10 cellular contexts compared by ENCODE assay signal in the genomic region with DNA sequence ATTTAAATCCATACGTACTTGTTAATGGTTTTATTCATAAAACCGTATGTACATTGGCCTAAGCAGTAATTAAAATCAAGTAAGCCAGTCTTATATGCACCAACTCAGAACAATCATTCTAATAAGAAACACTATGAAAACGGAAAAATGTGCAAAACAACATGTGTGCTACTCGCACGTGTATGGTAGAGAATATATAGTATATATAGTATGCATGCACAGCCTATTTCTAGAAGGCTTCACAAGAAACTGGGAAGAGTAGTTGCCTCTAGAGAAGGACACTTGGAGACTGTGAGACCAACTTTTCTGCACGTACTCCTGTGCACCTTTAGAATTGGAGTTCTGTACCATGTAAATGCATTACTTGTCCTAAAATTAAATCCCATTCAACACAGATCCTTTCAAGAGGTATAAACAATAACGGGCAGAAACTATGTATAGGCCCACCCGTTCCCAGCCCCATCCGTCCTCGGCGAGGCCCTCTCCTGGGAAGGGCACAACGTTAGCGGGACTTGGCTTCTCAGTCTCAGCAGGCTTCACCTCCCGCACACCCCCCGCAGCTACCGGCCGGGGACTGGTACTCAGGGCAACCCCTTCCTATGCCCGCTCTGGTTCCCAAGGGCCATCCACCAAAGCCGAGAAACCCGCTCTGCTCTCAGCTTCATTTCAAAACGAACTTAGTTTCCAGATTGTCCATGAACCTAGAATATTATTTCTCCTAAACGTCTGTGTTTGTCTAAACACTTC. TPM values are rescaled to one million over a fixed set of nuclear protein-coding genes. Genes with fewer than 3 reads are reported as not detected.
DNase-seq lines count a peak whose midpoint lies in the region; ATAC-seq and TF ChIP-seq lines count a peak whose summit lies in the region.
"Had no signal": no experiment of that assay in that cellular context is flagged by ENCODE, and none has a peak within 500 bp of the region (broad histone marks: within the 10 kb centered on the region; RNA-seq: fewer than 3 reads in every experiment).

No MANE protein-coding gene starts in this region.

- no peak for TF ChIP-seq POLR2A in testis (IDR thresholded peaks at IDR 0.05)

- peaks cover 4% of the 10 kb centered on the region for H3K4me1 ChIP-seq in testis

- peak overlapping the region; percentile 2 to 86 for H3K27ac ChIP-seq in testis

- H3K27me3 ChIP-seq in testis = no peaks in the 10 kb centered on the region

- TF ChIP-seq CTCF in choroid plexus epithelial cell (conservative IDR thresholded peaks at IDR 0.05; ENCODE audit: low read depth, low read length) = no peak
- TF ChIP-seq CTCF in testis (IDR thresholded peaks at IDR 0.05) = no peak

- intact Hi-C loops in testis (cut with DNase I; ENCODE audit: low total_unique reads) = no loop called here

- no peaks in the 10 kb centered on the region for H3K36me3 ChIP-seq in testis (ENCODE audit: low read depth, missing control alignments)

- no peak for ATAC-seq in GM21786 (IDR thresholded peaks at IDR 0.05; ENCODE audit: unreplicated experiment)

- H3K4me3 Mint-ChIP-seq in activated T-cell treated with anti-CD3 and anti-CD28 coated beads, Interleukin-2, amount 50 U/mL, for 24 hours = peak overlapping the region; percentile 64

- DNase-seq in activated T-cell treated with anti-CD3 and anti-CD28 coated beads, Interleukin-2, amount 50 U/mL, for 24 hours = no peak
- DNase-seq in activated T-cell treated with anti-CD3 and anti-CD28 coated beads for 4 hours = no peak
- no peak for DNase-seq in choroid plexus epithelial cell (ENCODE audit: low read depth)
- DNase-seq in medulla oblongata (ENCODE audit: extremely low spot score) = peak; percentile 39
- DNase-seq in testis = no peak
- no peak for DNase-seq in EL
- DNase-seq in occipital lobe (lab: John Stamatoyannopoulos, UW) = no peak
- DNase-seq: SW 1271 had no signal

- H3K9me3 Mint-ChIP-seq in activated T-cell treated with anti-CD3 and anti-CD28 coated beads, Interleukin-2, amount 50 U/mL, for 24 hours = no peaks in the 10 kb centered on the region
- H3K9me3 Mint-ChIP-seq: dendritic cell treated with granulocyte-macrophage colony-stimulating factor and Interleukin-4, amounts not matched to agents 40 ng/mL and 50 ng/mL, for 4 days had no signal

- peak overlapping the region; percentile 73 for H3K4me3 ChIP-seq in choroid plexus epithelial cell (ENCODE audit: low read depth, low read length)
- H3K4me3 ChIP-seq in testis = peak overlapping the region; percentile 74 to 83

- H3K36me3 Mint-ChIP-seq in activated T-cell treated with anti-CD3 and anti-CD28 coated beads, Interleukin-2, amount 50 U/mL, for 24 hours (ENCODE audit: low read depth) = no peaks in the 10 kb centered on the region

- peaks cover 12% of the 10 kb centered on the region for H3K4me1 Mint-ChIP-seq in activated T-cell treated with anti-CD3 and anti-CD28 coated beads, Interleukin-2, amount 50 U/mL, for 24 hours (ENCODE audit: low read depth)

- no peaks in the 10 kb centered on the region for H3K9me3 ChIP-seq in testis

- H3K27ac Mint-ChIP-seq in activated T-cell treated with anti-CD3 and anti-CD28 coated beads, Interleukin-2, amount 50 U/mL, for 24 hours = no peak overlapping the region
- H3K27ac Mint-ChIP-seq: dendritic cell treated with granulocyte-macrophage colony-stimulating factor and Interleukin-4, amounts not matched to agents 40 ng/mL and 50 ng/mL, for 4 days had no signal

- 50 to 55% methylated on average over 21 to 22 of the region's 22 CpGs for WGBS in testis, 2 donors

- H3K27me3 Mint-ChIP-seq in activated T-cell treated with anti-CD3 and anti-CD28 coated beads, Interleukin-2, amount 50 U/mL, for 24 hours = peaks cover 73% of the 10 kb centered on the region

RNA-seq across cellular contexts. Expression of a gene that starts 2.0 kb away (rescaled TPM):
- total RNA-seq in testis (10 to 100 TPM; 33.1 to 44.0 TPM), occipital lobe (25.3 TPM)
- polyA plus RNA-seq in testis (ENCODE audit: insufficient read depth, low read depth, low replicate concordance) = 33.7 TPM

RNA-seq across cellular contexts. Expression of a gene that starts 37.5 kb away (rescaled TPM):
- total RNA-seq in testis = 10 to 100 TPM; 12.8 to 17.5 TPM
- polyA plus RNA-seq in testis (ENCODE audit: insufficient read depth, low read depth, low replicate concordance) = 15.8 TPM
- 5.1 TPM for total RNA-seq in occipital lobe
